Comparison of ENCODE assay signal across 2 cellular contexts in genomic region chr2:157348291-157348921, GRCh38.
TF ChIP-seq lines count a peak whose summit lies in the region.

No MANE protein-coding gene starts in this region.

TF ChIP-seq in SK-N-SH, 30 proteins besides CTCF, POLR2A, EP300 and RAD21 (continued from another document):
- TF ChIP-seq PBX3 (IDR thresholded peaks at IDR 0.05) (no peak), GATA2 (CRISPR knock-in tag; IDR thresholded peaks at IDR 0.05) (no peak), USF2 (IDR thresholded peaks at IDR 0.05; ENCODE audit: borderline replicate concordance, low read depth, low read length) (no peak), RXRA (IDR thresholded peaks at IDR 0.05; ENCODE audit: borderline replicate concordance, low read depth) (no peak), MXI1 (IDR thresholded peaks at IDR 0.05; ENCODE audit: low read depth, low read length) (no peak), JUND (IDR thresholded peaks at IDR 0.05) (no peak), CHD2 (IDR thresholded peaks at IDR 0.05; ENCODE audit: low read length, partially characterized antibody) (no peak), TAF1 (IDR thresholded peaks at IDR 0.05; ENCODE audit: borderline replicate concordance, low read depth, low read length) (no peak), TEAD4 (IDR thresholded peaks at IDR 0.05; ENCODE audit: borderline replicate concordance, insufficient read depth) (no peak), ELF1 (IDR thresholded peaks at IDR 0.05) (no peak), EZH2phosphoT487 (IDR thresholded peaks at IDR 0.05; ENCODE audit: borderline replicate concordance, low read depth) (no peak)
TF ChIP-seq in SK-N-SH: peak in this region for 0.

TF ChIP-seq in SK-N-SH treated with all-trans-retinoic acid at 6 μM for 48 hours, 23 proteins besides CTCF, POLR2A, EP300 and RAD21 (continued from another document):
- TF ChIP-seq ZNF8 (CRISPR knock-in tag; IDR thresholded peaks at IDR 0.05) = no peak
